In genomic region chr16:23572394-23572793, GRCh38 we compare ENCODE assay signal across 30 cellular contexts.
"Had no signal": no experiment of that assay in that cellular context is flagged by ENCODE, and none has a peak within 500 bp of the region (broad histone marks: within the 10 kb centered on the region; RNA-seq: fewer than 3 reads in every experiment).

No MANE protein-coding gene starts in this region.

- H3K4me2 ChIP-seq: neural progenitor cell had no signal

- H2AFZ ChIP-seq: neural progenitor cell, parathyroid adenoma had no signal

- H3K4me3 ChIP-seq: coronary artery, esophagus muscularis mucosa, lung, mucosa of descending colon, neural progenitor cell, right atrium auricular region, sigmoid colon, skin epidermis, spleen, testis, tibial artery had no signal

- DNase-seq: dermis blood vessel endothelial cell; effector memory CD4-positive, alpha-beta T cell; foreskin keratinocyte; hypothalamus; immature natural killer cell; islet precursor cell; kidney glomerular epithelial cell; mesenchymal stem cell; mucosa of descending colon; naive thymus-derived CD4-positive, alpha-beta T cell; sigmoid colon; spleen; stimulated activated CD4-positive, alpha-beta T cell treated with anti-CD3 and anti-CD28 coated beads, Interleukin-4, amount 100 ng/mL, for 4 hours; stimulated activated naive CD8-positive, alpha-beta T cell treated with anti-CD3 and anti-CD28 coated beads, Interleukin-15, Interleukin-2, amounts not matched to agents 100 U/mL and 50 U/mL, for 24 hours; substantia nigra; testis; tibial artery had no signal

- H3K4me1 ChIP-seq: foreskin keratinocyte, neural progenitor cell, parathyroid adenoma, sigmoid colon, testis, tibial artery had no signal

- H3K27ac Mint-ChIP-seq: immature natural killer cell, mesothelial cell of epicardium, nephron, progenitor cell of endocrine pancreas, type B pancreatic cell had no signal

- H3K9ac ChIP-seq: neural progenitor cell, parathyroid adenoma had no signal

- H3K27ac ChIP-seq: coronary artery, esophagus muscularis mucosa, foreskin keratinocyte, neural progenitor cell, parathyroid adenoma, right atrium auricular region, sigmoid colon, skin epidermis, spleen, testis, tibial artery had no signal

- H3K79me2 ChIP-seq: parathyroid adenoma had no signal

- H3K4me1 Mint-ChIP-seq: immature natural killer cell, mesothelial cell of epicardium, nephron, neural progenitor cell had no signal

- H3K27me3 Mint-ChIP-seq: naive thymus-derived CD4-positive, alpha-beta T cell; progenitor cell of endocrine pancreas; stimulated activated memory B cell treated with anti-CD40 and anti-IgM and Interleukin-4, amounts not matched to agents 10 μg/mL and 1 μg/mL and 100 μg/mL, for 72 hours; type B pancreatic cell had no signal

- FAIRE-seq: endothelial cell of umbilical vein had no signal

- H3K4me3 Mint-ChIP-seq: immature natural killer cell; mesothelial cell of epicardium; naive thymus-derived CD4-positive, alpha-beta T cell; nephron; neural progenitor cell; stimulated activated memory B cell treated with anti-CD40 and anti-IgM and Interleukin-4, amounts not matched to agents 10 μg/mL and 1 μg/mL and 100 μg/mL, for 72 hours; type B pancreatic cell had no signal

- ATAC-seq: foreskin keratinocyte; mucosa of descending colon; naive thymus-derived CD4-positive, alpha-beta T cell; stimulated activated memory B cell treated with anti-CD40 and anti-IgM and Interleukin-4, amounts not matched to agents 10 μg/mL and 1 μg/mL and 100 μg/mL, for 72 hours; stimulated activated naive CD8-positive, alpha-beta T cell treated with anti-CD3 and anti-CD28 coated beads, Interleukin-15, Interleukin-2, amounts not matched to agents 100 U/mL and 50 U/mL, for 24 hours had no signal

- H3K27me3 ChIP-seq: esophagus muscularis mucosa, foreskin keratinocyte, neural progenitor cell, right atrium auricular region, sigmoid colon, spleen, testis, tibial artery had no signal

- H3K9me3 ChIP-seq: esophagus muscularis mucosa, mucosa of descending colon, right atrium auricular region, sigmoid colon, spleen, testis, tibial artery had no signal

- H3K36me3 ChIP-seq: neural progenitor cell had no signal

- H3K9me3 Mint-ChIP-seq: immature natural killer cell; mesothelial cell of epicardium; naive thymus-derived CD4-positive, alpha-beta T cell; nephron; neural progenitor cell; stimulated activated memory B cell treated with anti-CD40 and anti-IgM and Interleukin-4, amounts not matched to agents 10 μg/mL and 1 μg/mL and 100 μg/mL, for 72 hours; type B pancreatic cell had no signal
